ENCODE assay signal across 8 cellular contexts in genomic region chr15:75171408-75171807, GRCh38. TPM values are rescaled to one million over a fixed set of nuclear protein-coding genes. Genes with fewer than 3 reads are reported as not detected.
DNase-seq lines count a peak whose midpoint lies in the region; ATAC-seq and TF ChIP-seq lines count a peak whose summit lies in the region.

No MANE protein-coding gene starts in this region.

- ATAC-seq in activated CD8-positive, alpha-beta T cell treated with anti-CD3 and anti-CD28 coated beads for 36 hours: peak; percentile 79
- ATAC-seq in GM21737 (IDR thresholded peaks at IDR 0.05; ENCODE audit: unreplicated experiment) (no peak), GM21526 (IDR thresholded peaks at IDR 0.05; ENCODE audit: low FRiP score, unreplicated experiment) (no peak), HG02798 (IDR thresholded peaks at IDR 0.05; ENCODE audit: poor library complexity, unreplicated experiment) (no peak), GM19452 (IDR thresholded peaks at IDR 0.05; ENCODE audit: unreplicated experiment) (no peak)

- H3K36me3 Mint-ChIP-seq in activated CD8-positive, alpha-beta T cell treated with anti-CD3 and anti-CD28 coated beads for 36 hours (ENCODE audit: low read depth): no peaks in the 10 kb centered on the region

- in situ Hi-C loops in KBM-7 (cut with MboI; ENCODE audit: low pct_unique_long_range_greater_than_20kb, low sequenced_read_pairs): no loop called here

- POLR2A ChIA-PET in activated CD8-positive, alpha-beta T cell treated with anti-CD3 and anti-CD28 coated beads for 36 hours (lab: Charles Lee): no interaction called here

- H3K27me3 Mint-ChIP-seq in activated CD8-positive, alpha-beta T cell treated with anti-CD3 and anti-CD28 coated beads for 36 hours: peaks cover 5% of the 10 kb centered on the region

- peaks cover 37% of the 10 kb centered on the region for H3K4me1 Mint-ChIP-seq in activated CD8-positive, alpha-beta T cell treated with anti-CD3 and anti-CD28 coated beads for 36 hours (ENCODE audit: low read depth)

- CTCF ChIA-PET in activated CD8-positive, alpha-beta T cell treated with anti-CD3 and anti-CD28 coated beads for 36 hours (lab: Charles Lee): no interaction called here

- peaks cover 3% of the 10 kb centered on the region for H3K9me3 Mint-ChIP-seq in activated CD8-positive, alpha-beta T cell treated with anti-CD3 and anti-CD28 coated beads for 36 hours

- DNase-seq in CMK (ENCODE audit: low read depth): peak; percentile 81
- peak; percentile 87 for DNase-seq in KBM-7
- peak; percentile 61 for DNase-seq in activated CD8-positive, alpha-beta T cell treated with anti-CD3 and anti-CD28 coated beads for 36 hours
- peak; percentile 74 to 87 for DNase-seq in lung microvascular endothelial cell (ENCODE audit: low read depth in 2 of 2)

- TF ChIP-seq CTCF in activated CD8-positive, alpha-beta T cell treated with anti-CD3 and anti-CD28 coated beads for 36 hours (IDR thresholded peaks at IDR 0.05): no peak

- intact Hi-C loops in activated CD8-positive, alpha-beta T cell treated with anti-CD3 and anti-CD28 coated beads for 36 hours (cut with micrococcal nuclease): no loop called here

- H3K27ac Mint-ChIP-seq in activated CD8-positive, alpha-beta T cell treated with anti-CD3 and anti-CD28 coated beads for 36 hours: peak overlapping the region; percentile 1

- H3K4me3 Mint-ChIP-seq in activated CD8-positive, alpha-beta T cell treated with anti-CD3 and anti-CD28 coated beads for 36 hours: no peak overlapping the region

RNA-seq across cellular contexts. Expression of gene C15orf39, which starts 30.3 kb away (rescaled TPM):
- total RNA-seq in activated CD8-positive, alpha-beta T cell treated with anti-CD3 and anti-CD28 coated beads for 36 hours: 10 to 100 TPM; 22.1 to 24.1 TPM
- 3.6 and 4.1 TPM in 2 replicates for total RNA-seq in lung microvascular endothelial cell
